In genomic region chr12:131865196-131865875, GRCh38 we compare ENCODE assay signal across 18 cellular contexts. TPM values are rescaled to one million over a fixed set of nuclear protein-coding genes. Genes with fewer than 3 reads are reported as not detected.
DNase-seq lines count a peak whose midpoint lies in the region; ATAC-seq and TF ChIP-seq lines count a peak whose summit lies in the region.
"Had no signal": no experiment of that assay in that cellular context is flagged by ENCODE, and none has a peak within 500 bp of the region (broad histone marks: within the 10 kb centered on the region; RNA-seq: fewer than 3 reads in every experiment).

No MANE protein-coding gene starts in this region.

- ATAC-seq in CD4-positive, alpha-beta T cell (ENCODE audit: poor library complexity) = no peak
- ATAC-seq: CD8-positive, alpha-beta T cell; heart left ventricle; left lobe of liver; naive thymus-derived CD4-positive, alpha-beta T cell had no signal

- no peaks in the 10 kb centered on the region for H3K9me3 ChIP-seq in CD4-positive, alpha-beta T cell (ENCODE audit: control insufficient read depth, low read length)
- H3K9me3 ChIP-seq: heart left ventricle had no signal

- no peaks in the 10 kb centered on the region for H3K27me3 ChIP-seq in CD4-positive, alpha-beta T cell (ENCODE audit: control insufficient read depth, insufficient read depth, low read length)

- H3K27me3 Mint-ChIP-seq in osteocyte (ENCODE audit: unreplicated experiment) = no peaks in the 10 kb centered on the region
- H3K27me3 Mint-ChIP-seq in CD4-positive, alpha-beta T cell = no peaks in the 10 kb centered on the region
- H3K27me3 Mint-ChIP-seq: central memory CD8-positive, alpha-beta T cell; stimulated activated naive CD8-positive, alpha-beta T cell treated with anti-CD3 and anti-CD28 coated beads, Interleukin-15, Interleukin-2, amounts not matched to agents 100 ng/mL and 50 ng/mL, for 24 hours had no signal

- no peaks in the 10 kb centered on the region for H3K9me3 Mint-ChIP-seq in osteocyte (ENCODE audit: unreplicated experiment)
- H3K9me3 Mint-ChIP-seq in CD4-positive, alpha-beta T cell = no peaks in the 10 kb centered on the region
- H3K9me3 Mint-ChIP-seq: CD8-positive, alpha-beta T cell; central memory CD8-positive, alpha-beta T cell; naive thymus-derived CD4-positive, alpha-beta T cell; stimulated activated naive CD8-positive, alpha-beta T cell treated with anti-CD3 and anti-CD28 coated beads, Interleukin-15, Interleukin-2, amounts not matched to agents 100 ng/mL and 50 ng/mL, for 24 hours had no signal

- H3K27ac Mint-ChIP-seq in osteocyte (ENCODE audit: unreplicated experiment) = peak overlapping the region; percentile 39
- H3K27ac Mint-ChIP-seq in CD4-positive, alpha-beta T cell = no peak overlapping the region
- H3K27ac Mint-ChIP-seq: CD8-positive, alpha-beta T cell; stimulated activated naive CD8-positive, alpha-beta T cell treated with anti-CD3 and anti-CD28 coated beads, Interleukin-15, Interleukin-2, amounts not matched to agents 100 ng/mL and 50 ng/mL, for 24 hours had no signal

- POLR2A ChIA-PET in CD4-positive, alpha-beta T cell (lab: Charles Lee) = no interaction called here

- no peak for TF ChIP-seq CTCF in osteocyte (IDR thresholded peaks at IDR 0.05)
- TF ChIP-seq CTCF in CD4-positive, alpha-beta T cell (IDR thresholded peaks at IDR 0.05) = no peak

- H3K27ac ChIP-seq in CD4-positive, alpha-beta T cell (ENCODE audit: low read depth, low read length) = no peak overlapping the region
- H3K27ac ChIP-seq: heart left ventricle had no signal

- H3K4me1 Mint-ChIP-seq in osteocyte (ENCODE audit: unreplicated experiment) = peaks cover 41% of the 10 kb centered on the region
- H3K4me1 Mint-ChIP-seq in CD4-positive, alpha-beta T cell (ENCODE audit: low read depth) = peaks cover 5% of the 10 kb centered on the region

- DNase-seq in Daoy (ENCODE audit: low read depth) (peak; percentile 83), LoVo (ENCODE audit: low spot score) (peak; percentile 73), astrocyte of the hippocampus (ENCODE audit: low read depth, low spot score) (peak; percentile 45), osteocyte (ENCODE audit: extremely low spot score, unreplicated experiment) (no peak), NCI-H510A treated with DMSO at 0.1 percent for 48 hours (lab: John Stamatoyannopoulos, UW) (no peak), anterior cingulate cortex (lab: John Stamatoyannopoulos, UW) (no peak)
- DNase-seq in CD4-positive, alpha-beta T cell = no peak
- DNase-seq: activated naive CD4-positive, alpha-beta T cell treated with Interleukin-2 at 50 U/mL for 16 hours; CD8-positive, alpha-beta T cell; GOT3; heart left ventricle; naive thymus-derived CD4-positive, alpha-beta T cell; NCI-H1105; NCI-H446 treated with DMSO at 0.1 percent for 48 hours; retina had no signal

- no peaks in the 10 kb centered on the region for H3K36me3 Mint-ChIP-seq in osteocyte (ENCODE audit: unreplicated experiment)
- no peaks in the 10 kb centered on the region for H3K36me3 Mint-ChIP-seq in CD4-positive, alpha-beta T cell (ENCODE audit: low read depth)
- H3K36me3 Mint-ChIP-seq: CD8-positive, alpha-beta T cell; naive thymus-derived CD4-positive, alpha-beta T cell had no signal

- H3K4me3 Mint-ChIP-seq in osteocyte (ENCODE audit: unreplicated experiment) = no peak overlapping the region
- no peak overlapping the region for H3K4me3 Mint-ChIP-seq in CD4-positive, alpha-beta T cell
- H3K4me3 Mint-ChIP-seq: CD8-positive, alpha-beta T cell; central memory CD8-positive, alpha-beta T cell; naive thymus-derived CD4-positive, alpha-beta T cell; stimulated activated naive CD8-positive, alpha-beta T cell treated with anti-CD3 and anti-CD28 coated beads, Interleukin-15, Interleukin-2, amounts not matched to agents 100 ng/mL and 50 ng/mL, for 24 hours had no signal

- CTCF ChIA-PET in CD4-positive, alpha-beta T cell (lab: Charles Lee) = no interaction called here

- intact Hi-C loops in CD4-positive, alpha-beta T cell (cut with DNase I, micrococcal nuclease) = no loop called here

RNA-seq across cellular contexts. Expression of gene ULK1, which starts 29.1 kb away (rescaled TPM):
- 2.7 and 5.1 TPM in 2 replicates for total RNA-seq in Daoy (2014; rRNA removed; shearing (Covaris generic))
- 69.6 and 74.7 TPM in 2 replicates for total RNA-seq in osteocyte
- total RNA-seq in CD4-positive, alpha-beta T cell = 10 to 100 TPM; 85.0 to 91.6 TPM

RNA-seq across cellular contexts. Expression of gene MMP17, which starts 37.1 kb away (rescaled TPM):
- 3.1 and 11.4 TPM in 2 replicates for total RNA-seq in Daoy (2014; rRNA removed; shearing (Covaris generic))
- total RNA-seq in osteocyte = 1.7 and 2.9 TPM in 2 replicates
- total RNA-seq in CD4-positive, alpha-beta T cell = under 1 TPM; 0.17 to 0.27 TPM

Comparison
In these comparisons a context has a peak if more than half of its experiments do, and no peak if none do; other contexts are left out.
1. DNase-seq: peak in Daoy (single experiment), LoVo (single experiment) and astrocyte of the hippocampus (single experiment); none in osteocyte (single experiment), NCI-H510A treated with DMSO at 0.1 percent for 48 hours (single experiment), anterior cingulate cortex (0 of 58) and CD4-positive, alpha-beta T cell (0 of 10).
2. RNA of gene ULK1, which starts 29.1 kb away (total RNA-seq): 85.0 to 91.6 TPM in CD4-positive, alpha-beta T cell and 69.6 to 74.7 TPM in osteocyte; 2.7 to 5.1 TPM in Daoy; every median in the first group is over 10 times any median in the second.